1 cellular context compared by ENCODE assay signal in the genomic region with DNA sequence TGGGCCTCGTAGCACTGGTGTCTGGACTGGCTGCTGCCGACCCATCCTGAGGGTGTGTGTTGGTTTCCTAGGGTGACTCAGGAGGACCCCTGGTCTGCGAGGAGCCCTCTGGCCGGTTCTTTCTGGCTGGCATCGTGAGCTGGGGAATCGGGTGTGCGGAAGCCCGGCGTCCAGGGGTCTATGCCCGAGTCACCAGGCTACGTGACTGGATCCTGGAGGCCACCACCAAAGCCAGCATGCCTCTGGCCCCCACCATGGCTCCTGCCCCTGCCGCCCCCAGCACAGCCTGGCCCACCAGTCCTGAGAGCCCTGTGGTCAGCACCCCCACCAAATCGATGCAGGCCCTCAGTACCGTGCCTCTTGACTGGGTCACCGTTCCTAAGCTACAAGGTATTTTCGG.
A peak's percentile ranks its signal among the peaks of the same experiment; 100 is the strongest.
TF ChIP-seq lines count a peak whose summit lies in the region.

No MANE protein-coding gene starts in this region.

TF ChIP-seq in K562, 482 proteins besides CTCF, POLR2A, EP300 and RAD21:
- TF ChIP-seq SRSF9 (IDR thresholded peaks at IDR 0.05; ENCODE audit: borderline replicate concordance, low read depth, low read length) (no peak), MYNN (IDR thresholded peaks at IDR 0.05) (0 out of 2 replicates have a peak, but pooled peaks have one; percentile 14), MYNN (CRISPR knock-in tag; IDR thresholded peaks at IDR 0.05) (no peak), ZNF644 (tag; IDR thresholded peaks at IDR 0.05; ENCODE audit: low read depth) (no peak), NR0B1 (IDR thresholded peaks at IDR 0.05; ENCODE audit: partially characterized antibody) (no peak), RBM25 (IDR thresholded peaks at IDR 0.05; ENCODE audit: low read depth, low read length, severe bottlenecking) (no peak), SREBF1 (IDR thresholded peaks at IDR 0.05; ENCODE audit: borderline replicate concordance, low read depth, low read length) (no peak), POLR2G (IDR thresholded peaks at IDR 0.05; ENCODE audit: low read depth, low read length) (peak; percentile 77), STAT5A (IDR thresholded peaks at IDR 0.05; ENCODE audit: borderline replicate concordance, low read length) (0 out of 2 replicates have a peak, but pooled peaks have one; percentile 7), PTTG1 (tag; IDR thresholded peaks at IDR 0.05; ENCODE audit: low read depth) (no peak), HIVEP1 (CRISPR knock-in tag; IDR thresholded peaks at IDR 0.05) (no peak), RBM22 (IDR thresholded peaks at IDR 0.05; ENCODE audit: low read depth, low read length, poor library complexity, severe bottlenecking) (peak; percentile 58), KLF10 (CRISPR knock-in tag; IDR thresholded peaks at IDR 0.05) (no peak), FOXJ2 (tag; IDR thresholded peaks at IDR 0.05) (no peak), POLR2AphosphoS2 (IDR thresholded peaks at IDR 0.05; ENCODE audit: low read length) (0 out of 2 replicates have a peak, but pooled peaks have one; percentile 73)
